ENCODE assay signal across 13 cellular contexts in the genomic region with DNA sequence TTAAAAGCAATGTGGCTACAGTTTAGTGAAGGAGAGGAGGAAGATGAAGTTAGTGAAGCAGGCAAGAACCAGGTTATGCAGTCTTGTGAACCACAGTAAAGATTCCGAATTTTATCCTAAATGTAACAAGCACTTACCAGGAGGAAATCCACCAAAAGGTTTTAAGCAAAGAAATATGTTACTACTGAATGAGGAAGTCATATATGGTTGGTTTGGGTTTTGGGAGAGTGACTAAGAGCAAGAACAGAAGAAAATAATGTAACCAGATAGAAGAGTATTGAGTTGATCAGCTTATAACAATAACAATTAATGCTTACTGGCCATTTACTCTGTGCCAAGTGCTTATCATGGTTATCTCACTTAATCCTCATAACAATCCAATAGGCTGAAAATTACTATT. TPM values are rescaled to one million over a fixed set of nuclear protein-coding genes. Genes with fewer than 3 reads are reported as not detected.
A peak's percentile ranks its signal among the peaks of the same experiment; 100 is the strongest.
DNase-seq lines count a peak whose midpoint lies in the region; ATAC-seq and TF ChIP-seq lines count a peak whose summit lies in the region.
"Had no signal": no experiment of that assay in that cellular context is flagged by ENCODE, and none has a peak within 500 bp of the region (broad histone marks: within the 10 kb centered on the region; RNA-seq: fewer than 3 reads in every experiment).

No MANE protein-coding gene starts in this region.

- peak overlapping the region; percentile 84 for H3K4me3 ChIP-seq in ACC112 (ENCODE audit: low read depth, low read length)
- peak overlapping the region; percentile 83 for H3K4me3 ChIP-seq in DOHH2 (ENCODE audit: low read length)
- H3K4me3 ChIP-seq in SK-N-MC, result peak overlapping the region; percentile 92
- H3K4me3 ChIP-seq in WERI-Rb-1 (ENCODE audit: low read depth, low read length), result no peak overlapping the region
- H3K4me3 ChIP-seq: Peyer's patch had no signal

- H3K27ac ChIP-seq in ACC112 (ENCODE audit: low read depth, low read length), result no peak overlapping the region
- H3K27ac ChIP-seq in DOHH2 (ENCODE audit: low read depth, low read length), result no peak overlapping the region
- H3K27ac ChIP-seq in SK-N-MC, result no peak overlapping the region
- H3K27ac ChIP-seq in WERI-Rb-1, result no peak overlapping the region
- H3K27ac ChIP-seq: Peyer's patch had no signal

- peaks cover 12% of the 10 kb centered on the region for H3K4me1 Mint-ChIP-seq in glutamatergic neuron (ENCODE audit: low read depth, unreplicated experiment)

- ATAC-seq in GM21723 (IDR thresholded peaks at IDR 0.05; ENCODE audit: unreplicated experiment), result no peak
- ATAC-seq in GM21825 (IDR thresholded peaks at IDR 0.05; ENCODE audit: unreplicated experiment), result no peak
- ATAC-seq: activated CD4-positive, CD25-positive, alpha-beta regulatory T cell treated with anti-CD3 and anti-CD28 coated beads, Interleukin-2, amount 50 U/mL, for 24 hours had no signal

- H3K4me1 ChIP-seq in ACC112 (ENCODE audit: control insufficient read depth, insufficient read depth, low read length, unreplicated experiment), result peaks cover 33% of the 10 kb centered on the region
- H3K4me1 ChIP-seq in DOHH2 (ENCODE audit: control insufficient read depth, low read length), result peaks cover 32% of the 10 kb centered on the region

- H3K9ac ChIP-seq in SK-N-MC (ENCODE audit: insufficient read length), result peak overlapping the region; percentile 95

- TF ChIP-seq CTCF in DOHH2 (IDR thresholded peaks at IDR 0.05; ENCODE audit: low read depth, low read length, poor library complexity, severe bottlenecking) (no peak), glutamatergic neuron (IDR thresholded peaks at IDR 0.05; ENCODE audit: partially characterized antibody, unreplicated experiment) (no peak), WERI-Rb-1 (IDR thresholded peaks at IDR 0.05; ENCODE audit: low read depth, low read length) (no peak)

- no peak for DNase-seq in SK-N-MC (ENCODE audit: low read depth, low spot score)
- DNase-seq in glutamatergic neuron, result no peak
- DNase-seq in WERI-Rb-1, result no peak
- no peak for DNase-seq in NCI-H1092 (lab: John Stamatoyannopoulos, UW)
- DNase-seq: anterior cingulate cortex, NCI-H1930, Peyer's patch, stomach had no signal

- no peaks in the 10 kb centered on the region for H3K9me3 Mint-ChIP-seq in glutamatergic neuron (ENCODE audit: unreplicated experiment)

- peaks cover 15% of the 10 kb centered on the region; the same call in 1 of the 2 replicates for H3K36me3 ChIP-seq in ACC112 (ENCODE audit: insufficient read depth, low read length)
- H3K36me3 ChIP-seq in DOHH2 (ENCODE audit: control insufficient read depth, low read length), result peaks cover 86% of the 10 kb centered on the region
- H3K36me3 ChIP-seq in SK-N-MC (ENCODE audit: insufficient read depth, low read length), result peaks cover 41% of the 10 kb centered on the region
- H3K36me3 ChIP-seq in WERI-Rb-1, result peaks cover 66% of the 10 kb centered on the region

- 0 out of 2 replicates have a peak, but pooled peaks cover 3% of the 10 kb centered on the region for H3F3A ChIP-seq in DOHH2 (ENCODE audit: control insufficient read depth, insufficient read depth)

- H3K4me2 ChIP-seq in DOHH2 (ENCODE audit: low read length), result peak overlapping the region; percentile 73

- H3K27me3 Mint-ChIP-seq in glutamatergic neuron (ENCODE audit: unreplicated experiment), result peaks cover 4% of the 10 kb centered on the region

- H3K9me3 ChIP-seq in DOHH2 (ENCODE audit: control insufficient read depth, insufficient read depth, low read length) (no peaks in the 10 kb centered on the region), SK-N-MC (ENCODE audit: low read depth, low read length) (no peaks in the 10 kb centered on the region), WERI-Rb-1 (ENCODE audit: severe bottlenecking) (no peaks in the 10 kb centered on the region)
- H3K9me3 ChIP-seq: Peyer's patch, stomach had no signal

- H3K79me2 ChIP-seq in ACC112 (ENCODE audit: control insufficient read depth, insufficient read depth, low read length, unreplicated experiment) (peaks cover 77% of the 10 kb centered on the region), DOHH2 (ENCODE audit: control insufficient read depth, low read length) (peaks cover 91% of the 10 kb centered on the region)

- peaks cover 10% of the 10 kb centered on the region; the same call in 1 of the 2 replicates for H4K20me1 ChIP-seq in DOHH2 (ENCODE audit: control insufficient read depth, insufficient read depth, low read depth, low read length)

- H3K9me2 ChIP-seq in DOHH2 (replicated peaks; ENCODE audit: control insufficient read depth, low read length), result no peaks in the 10 kb centered on the region

- H2AFZ ChIP-seq in ACC112 (ENCODE audit: low read length, unreplicated experiment), result no peak overlapping the region

- H3K27me3 ChIP-seq in ACC112 (ENCODE audit: insufficient read depth, low read length) (no peaks in the 10 kb centered on the region), DOHH2 (ENCODE audit: control insufficient read depth, low read length) (no peaks in the 10 kb centered on the region), WERI-Rb-1 (ENCODE audit: insufficient read depth, low read depth, severe bottlenecking) (no peaks in the 10 kb centered on the region)
- H3K27me3 ChIP-seq: Peyer's patch, stomach had no signal

- no peaks in the 10 kb centered on the region for H3K36me3 Mint-ChIP-seq in glutamatergic neuron (ENCODE audit: unreplicated experiment)

- H3K4me3 Mint-ChIP-seq in glutamatergic neuron (ENCODE audit: unreplicated experiment), result peak overlapping the region; percentile 67

- H3K27ac Mint-ChIP-seq in glutamatergic neuron (ENCODE audit: unreplicated experiment), result no peak overlapping the region

RNA-seq across cellular contexts. Expression of gene USP37, which starts 1.9 kb away (rescaled TPM):
- total RNA-seq in glutamatergic neuron (ENCODE audit: unreplicated experiment), result 12.7 TPM

RNA-seq across cellular contexts. Expression of gene CNOT9, which starts 2.3 kb away (rescaled TPM):
- total RNA-seq in glutamatergic neuron (ENCODE audit: unreplicated experiment), result 58.1 TPM

RNA-seq across cellular contexts. Expression of gene PLCD4, which starts 41.4 kb away (rescaled TPM):
- total RNA-seq in glutamatergic neuron (ENCODE audit: unreplicated experiment), result 1.9 TPM
